ENCODE assay signal across 8 cellular contexts in the genomic region with DNA sequence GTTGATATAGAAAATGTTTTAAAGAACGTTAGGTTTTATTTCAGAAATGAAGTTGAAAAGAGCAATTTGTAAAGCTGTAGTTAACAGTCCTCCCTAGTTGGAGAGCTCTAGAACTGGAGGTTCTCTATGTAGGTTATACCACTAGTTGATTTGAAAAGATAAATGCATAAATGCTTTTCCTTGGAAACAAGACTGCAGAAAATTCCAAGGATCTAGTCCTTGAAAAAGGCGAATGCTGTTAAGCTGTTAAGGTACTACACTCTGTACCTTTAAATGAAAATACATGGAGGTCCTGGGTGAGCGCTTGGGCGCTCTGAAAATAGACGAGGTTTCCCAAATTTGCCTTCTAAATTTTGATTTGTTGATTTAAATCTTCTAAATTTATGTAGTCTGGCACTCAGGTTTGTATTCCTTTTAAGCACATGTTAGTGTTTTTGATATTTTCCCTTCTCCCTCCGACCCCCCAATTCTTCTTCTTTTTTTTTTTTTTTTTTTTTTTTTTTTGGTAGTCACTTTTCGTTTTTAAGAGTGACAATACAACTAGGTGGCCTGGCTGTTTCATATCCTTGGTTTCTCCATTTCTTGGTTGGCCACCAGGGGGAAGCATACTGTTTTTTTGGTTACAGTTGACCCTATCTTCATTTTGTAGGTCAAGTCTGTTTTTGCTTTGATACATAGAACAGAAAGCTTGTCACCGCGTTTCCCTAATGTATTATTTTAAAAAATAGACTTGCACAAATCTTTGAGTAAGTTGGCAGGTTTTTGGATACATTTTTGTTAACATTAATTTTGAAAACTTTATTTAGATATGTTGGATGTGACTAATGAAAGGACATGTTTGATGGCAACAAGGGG. TPM values are rescaled to one million over a fixed set of nuclear protein-coding genes. Genes with fewer than 3 reads are reported as not detected.
DNase-seq lines count a peak whose midpoint lies in the region; ATAC-seq, FAIRE-seq and TF ChIP-seq lines count a peak whose summit lies in the region.

No MANE protein-coding gene starts in this region.

- H3K4me1 ChIP-seq in KMS-11 (ENCODE audit: low read depth, poor library complexity, severe bottlenecking) (peaks cover 9% of the 10 kb centered on the region), Peyer's patch (peaks cover 0 to 10% (median 6%) of the 10 kb centered on the region in 4 donors), thoracic aorta (ENCODE audit: control insufficient read depth in 1 of 2, low read depth in 2 of 2) (no peaks in the 10 kb centered on the region)

- peak overlapping the region; percentile 89 for H3K4me2 ChIP-seq in KMS-11
- peak overlapping the region; percentile 95 for H3K4me2 ChIP-seq in neural cell (ENCODE audit: low read length)

- no peak for ATAC-seq in thoracic aorta (ENCODE audit: insufficient number of reproducible peaks, low FRiP score, low read depth)

- peak; percentile 37 for TF ChIP-seq RAD21 in neural cell (conservative IDR thresholded peaks at IDR 0.05)

- peak overlapping the region; percentile 49; the same call in 1 of the 2 replicates for H3K9ac ChIP-seq in KMS-11
- H3K9ac ChIP-seq in neural cell (ENCODE audit: low read length), result peak overlapping the region; percentile 78

- H3K9me3 ChIP-seq in Peyer's patch, result no peaks in the 10 kb centered on the region
- no peaks in the 10 kb centered on the region for H3K9me3 ChIP-seq in neural cell (ENCODE audit: low read length)
- H3K9me3 ChIP-seq in thoracic aorta, result no peaks in the 10 kb centered on the region

- in situ Hi-C loops in GM13976 (cut with MboI; ENCODE audit: low sequenced_read_pairs, unreplicated experiment), result loop anchor here (25.0 kb wide), 1 partner anchor 117 kb away; no protein-coding TSS in a partner anchor

- no peaks in the 10 kb centered on the region for H3K9me2 ChIP-seq in neural cell (ENCODE audit: insufficient read depth, low read length)

- DNase-seq in GM13976 (ENCODE audit: low spot score) (peak; percentile 70), Peyer's patch (peak in 2 of 3 donors; percentile 65 to 87), activated T-helper 1 cell treated with Interleukin-2 at 50 U/mL for 16 hours (ENCODE audit: low read depth) (peak; percentile 20), fibroblast of pulmonary artery (ENCODE audit: low read depth) (peak; percentile 85), thoracic aorta (ENCODE audit: low spot score) (peak; percentile 10)

- peak; percentile 94 for FAIRE-seq in A204.1 (lab: Jason Lieb, UNC)

- H3K27me3 ChIP-seq in KMS-11 (ENCODE audit: insufficient read depth, low read depth), result no peaks in the 10 kb centered on the region
- no peaks in the 10 kb centered on the region for H3K27me3 ChIP-seq in Peyer's patch
- peaks cover 27% of the 10 kb centered on the region for H3K27me3 ChIP-seq in neural cell (ENCODE audit: insufficient read depth, low read depth, low read length)
- no peaks in the 10 kb centered on the region for H3K27me3 ChIP-seq in thoracic aorta (replicated peaks; ENCODE audit: insufficient read depth)

- TF ChIP-seq POLR2A in Peyer's patch (IDR thresholded peaks at IDR 0.05), result no peak

- H4K20me1 ChIP-seq in KMS-11 (ENCODE audit: insufficient read depth) (no peaks in the 10 kb centered on the region), neural cell (ENCODE audit: insufficient read depth) (no peaks in the 10 kb centered on the region)

- H3K36me3 ChIP-seq in KMS-11 (ENCODE audit: insufficient read depth) (no peaks in the 10 kb centered on the region), Peyer's patch (no peaks in the 10 kb centered on the region), neural cell (ENCODE audit: insufficient read depth, low read length) (no peaks in the 10 kb centered on the region), thoracic aorta (no peaks in the 10 kb centered on the region)

- peak overlapping the region; percentile 78 for H2AFZ ChIP-seq in KMS-11 (ENCODE audit: low read depth)
- peak overlapping the region; percentile 53 for H2AFZ ChIP-seq in neural cell (ENCODE audit: low read depth, low read length)

- no peak overlapping the region for H3K27ac ChIP-seq in KMS-11
- H3K27ac ChIP-seq in Peyer's patch, result peak overlapping the region in 2 of 4 donors; percentile 80 to 86
- H3K27ac ChIP-seq in neural cell (ENCODE audit: low read length), result peak overlapping the region; percentile 54
- H3K27ac ChIP-seq in thoracic aorta, result peak overlapping the region; percentile 61 to 73

- peak overlapping the region; percentile 40 for H3K4me3 ChIP-seq in KMS-11 (IDR thresholded peaks at IDR 0.05; ENCODE audit: insufficient read depth, low read depth, low read length)
- H3K4me3 ChIP-seq in Peyer's patch, result peak overlapping the region in 3 of 4 donors; percentile 40 to 71 (median 59)
- peak overlapping the region; percentile 71 for H3K4me3 ChIP-seq in fibroblast of pulmonary artery (replicated peaks; ENCODE audit: low read depth, low read length)
- peak overlapping the region; percentile 81 for H3K4me3 ChIP-seq in neural cell (ENCODE audit: low read length)
- H3K4me3 ChIP-seq in thoracic aorta, result peak overlapping the region; percentile 83

- no peaks in the 10 kb centered on the region for H3K79me2 ChIP-seq in KMS-11 (ENCODE audit: insufficient read depth, low read depth)
- H3K79me2 ChIP-seq in neural cell (replicated peaks; ENCODE audit: insufficient read depth, low read length), result no peaks in the 10 kb centered on the region

- no peak for TF ChIP-seq EP300 in neural cell (conservative IDR thresholded peaks at IDR 0.05; ENCODE audit: poor library complexity, severe bottlenecking)

- peaks cover 3% of the 10 kb centered on the region for H3F3A ChIP-seq in neural cell (ENCODE audit: insufficient read depth, low read length, poor library complexity, severe bottlenecking)

- TF ChIP-seq CTCF in GM13976 (IDR thresholded peaks at IDR 0.05; ENCODE audit: borderline replicate concordance, control extremely low read depth, extremely low read depth, insufficient read depth, missing control alignments) (peak; percentile 50), KMS-11 (conservative IDR thresholded peaks at IDR 0.05; ENCODE audit: low read depth, low read length) (peak; percentile 80), Peyer's patch (IDR thresholded peaks at IDR 0.05) (peak in 5 of 6 experiments; percentile 64 to 76 (median 68)), fibroblast of pulmonary artery (IDR thresholded peaks at IDR 0.05; ENCODE audit: low read length, missing control alignments) (peak; percentile 70), neural cell (IDR thresholded peaks at IDR 0.05; ENCODE audit: poor library complexity, severe bottlenecking) (peak; percentile 68), thoracic aorta (IDR thresholded peaks at IDR 0.05) (peak; percentile 50)

TF ChIP-seq in neural cell, 6 proteins besides CTCF, POLR2A, EP300 and RAD21:
- TF ChIP-seq SMC3 (conservative IDR thresholded peaks at IDR 0.05; ENCODE audit: poor library complexity) (peak; percentile 60), TAF1 (IDR thresholded peaks at IDR 0.05; ENCODE audit: low read depth) (no peak)

RNA-seq across cellular contexts. Expression of a gene that starts 2.7 kb away (rescaled TPM):
- total RNA-seq in Peyer's patch (10 to 100 TPM in 3 of 4 donors, 1 to 10 TPM in 1; 3.3 to 25.7 (median 15.0) TPM), thoracic aorta (1 to 10 TPM; 4.2 to 9.7 TPM)
- polyA plus RNA-seq in neural cell, result 2.1 and 3.1 TPM in 2 replicates
- 10.0 and 12.3 TPM in 2 replicates for polyA minus RNA-seq in neural cell

RNA-seq across cellular contexts. Expression of a gene that starts 34.2 kb away (rescaled TPM):
- 1 to 10 TPM in 3 of 4 donors, not detected in 1; 1.7 to 6.0 (median 3.2) TPM for total RNA-seq in Peyer's patch
- polyA plus RNA-seq in neural cell, result 8.0 and 10.6 TPM in 2 replicates
- polyA minus RNA-seq in neural cell, result 11.1 and 14.1 TPM in 2 replicates
- 1 to 10 TPM; 2.5 to 2.7 TPM for total RNA-seq in thoracic aorta

Comparison
In these comparisons a context has a peak if more than half of its experiments do, and no peak if none do; other contexts are left out.
1. DNase-seq: peak in every context shown above with its lines; median percentile 85 in fibroblast of pulmonary artery; 76 in Peyer's patch; 70 in GM13976; 20 in activated T-helper 1 cell treated with Interleukin-2 at 50 U/mL for 16 hours; 10 in thoracic aorta.